ENCODE assay signal across 8 cellular contexts in the genomic region with DNA sequence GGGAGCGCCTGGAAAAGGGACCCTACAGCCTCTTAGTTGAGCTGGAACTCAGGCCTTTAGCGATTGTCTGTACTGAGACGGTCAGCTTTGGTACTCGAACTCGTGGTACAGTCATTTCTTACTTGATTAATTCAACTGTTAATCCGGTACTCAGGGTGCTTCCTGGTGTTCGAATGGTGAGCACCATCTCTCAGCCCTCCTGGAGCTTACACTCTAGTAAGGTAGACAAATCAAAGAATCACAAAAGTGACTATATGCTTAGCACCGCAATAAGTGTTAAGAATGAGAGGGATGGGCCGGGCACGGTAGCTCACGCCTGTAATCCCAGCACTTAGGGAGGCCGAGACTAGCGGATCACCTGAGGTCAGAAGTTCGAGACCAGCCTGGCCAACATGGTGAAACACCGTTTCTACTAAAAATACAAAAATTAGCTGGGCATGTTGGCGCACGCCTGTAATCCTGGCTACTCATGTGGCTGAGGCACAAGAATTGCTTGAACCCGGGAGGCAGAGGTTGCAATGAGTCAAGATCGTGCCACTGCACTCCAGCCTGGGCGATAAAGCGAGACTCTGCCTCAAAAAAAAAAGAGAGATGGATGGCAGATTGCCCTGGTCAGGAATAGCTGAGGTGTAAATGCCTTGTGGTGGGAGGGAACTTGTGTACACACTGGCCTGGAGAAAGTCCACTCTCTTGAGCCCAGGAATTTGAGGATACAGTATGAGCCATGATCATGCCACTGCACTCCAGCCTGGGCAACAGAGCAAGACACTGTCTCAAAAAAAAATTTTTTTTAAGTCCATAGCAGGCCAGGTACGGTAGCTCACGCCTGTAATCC. TPM values are rescaled to one million over a fixed set of nuclear protein-coding genes. Genes with fewer than 3 reads are reported as not detected.
DNase-seq lines count a peak whose midpoint lies in the region; ATAC-seq and TF ChIP-seq lines count a peak whose summit lies in the region.

No MANE protein-coding gene starts in this region.

- H3K9me2 ChIP-seq in OCI-LY7 (ENCODE audit: insufficient read depth, low read length), result no peaks in the 10 kb centered on the region

- ATAC-seq in HG03571 (IDR thresholded peaks at IDR 0.05; ENCODE audit: unreplicated experiment), result no peak

- H3K27me3 Mint-ChIP-seq in endothelial cell (ENCODE audit: unreplicated experiment), result peaks cover 9% of the 10 kb centered on the region
- H3K27me3 Mint-ChIP-seq in osteocyte (ENCODE audit: unreplicated experiment), result no peaks in the 10 kb centered on the region

- no peaks in the 10 kb centered on the region for H3K9me3 Mint-ChIP-seq in endothelial cell (ENCODE audit: unreplicated experiment)
- no peaks in the 10 kb centered on the region for H3K9me3 Mint-ChIP-seq in osteocyte (ENCODE audit: unreplicated experiment)

- H4K20me1 ChIP-seq in OCI-LY7 (ENCODE audit: insufficient read depth, low read length), result peaks cover 19% of the 10 kb centered on the region; the same call in 1 of the 2 replicates

- in situ Hi-C loops in KBM-7 (cut with MboI; ENCODE audit: low pct_unique_long_range_greater_than_20kb, low sequenced_read_pairs), result no loop called here

- POLR2A ChIA-PET in OCI-LY7 (lab: Charles Lee), result interaction anchor here (0.6 to 1.5 kb wide), 6 partner anchors 11 to 307 kb away, joined by 3 to 6 read pairs (median 4); partner anchors contain the start of gene CD74

- peak overlapping the region; percentile 76 for H3K4me2 ChIP-seq in OCI-LY7 (ENCODE audit: low read length)

- DNase-seq in OCI-LY7 (ENCODE audit: low spot score), result peak; percentile 57
- DNase-seq in endothelial cell (ENCODE audit: low spot score), result no peak
- DNase-seq in osteocyte (ENCODE audit: extremely low spot score, unreplicated experiment), result no peak
- no peak for DNase-seq in DMS153 (lab: John Stamatoyannopoulos, UW)
- DNase-seq in KBM-7, result no peak
- DNase-seq in NCI-H774 (lab: John Stamatoyannopoulos, UW), result no peak

- H3K36me3 ChIP-seq in OCI-LY7 (ENCODE audit: insufficient read depth, low read length), result peaks cover 45% of the 10 kb centered on the region

- peaks cover 20% of the 10 kb centered on the region for H3K4me1 Mint-ChIP-seq in endothelial cell (ENCODE audit: unreplicated experiment)
- H3K4me1 Mint-ChIP-seq in osteocyte (ENCODE audit: unreplicated experiment), result peaks cover 10% of the 10 kb centered on the region

- peaks cover 38% of the 10 kb centered on the region for H3K79me2 ChIP-seq in OCI-LY7 (ENCODE audit: insufficient read depth, low read depth, low read length)

- intact Hi-C loops in OCI-LY7 (cut with micrococcal nuclease; ENCODE audit: unreplicated experiment), result loop anchor here (5.0 kb wide), 1 partner anchor 344 kb away; the partner anchor contains the start of gene RBM22

- peak overlapping the region; percentile 66; the same call in 1 of the 2 replicates for H2AFZ ChIP-seq in OCI-LY7 (ENCODE audit: low read length)

- H3K27ac Mint-ChIP-seq in endothelial cell (ENCODE audit: unreplicated experiment) (no peak overlapping the region), osteocyte (ENCODE audit: unreplicated experiment) (peak overlapping the region; percentile 52)

- H3K4me3 Mint-ChIP-seq in endothelial cell (ENCODE audit: unreplicated experiment) (peak overlapping the region; percentile 94), osteocyte (ENCODE audit: unreplicated experiment) (peak overlapping the region; percentile 83)

- H3K4me3 ChIP-seq in GM08714 (ENCODE audit: low read length), result peak overlapping the region; percentile 76
- H3K4me3 ChIP-seq in OCI-LY7 (ENCODE audit: low read depth, low read length, poor library complexity, severe bottlenecking), result peak overlapping the region; percentile 93

- peak overlapping the region; percentile 54 for H3K27ac ChIP-seq in OCI-LY7 (ENCODE audit: low read depth, low read length, poor library complexity, severe bottlenecking)

- no peak for TF ChIP-seq CTCF in OCI-LY7 (conservative IDR thresholded peaks at IDR 0.05; ENCODE audit: low read length)
- TF ChIP-seq CTCF in endothelial cell (IDR thresholded peaks at IDR 0.05; ENCODE audit: unreplicated experiment), result no peak
- TF ChIP-seq CTCF in osteocyte (IDR thresholded peaks at IDR 0.05), result no peak

- BruUV-seq in OCI-LY7 (replicated peaks; lab: Mats Ljungman, UMichigan), result no TSS peak

- H3K4me1 ChIP-seq in OCI-LY7 (ENCODE audit: insufficient read depth, low read length, poor library complexity, severe bottlenecking), result peaks cover 38% of the 10 kb centered on the region

- no peaks in the 10 kb centered on the region for H3K9me3 ChIP-seq in OCI-LY7 (ENCODE audit: low read length)

- H3K36me3 Mint-ChIP-seq in endothelial cell (ENCODE audit: low read depth, unreplicated experiment) (peaks cover 21% of the 10 kb centered on the region), osteocyte (ENCODE audit: unreplicated experiment) (peaks cover 16% of the 10 kb centered on the region)

- CTCF ChIA-PET in OCI-LY7 (lab: Charles Lee; ENCODE audit: unreplicated experiment), result interaction anchor here (0.6 kb wide), 1 partner anchor 215 kb away, joined by 9 read pairs; no protein-coding TSS in a partner anchor

RNA-seq across cellular contexts. Expression of gene TCOF1, which starts 1.0 kb away (rescaled TPM):
- total RNA-seq in OCI-LY7 (2014; rRNA removed; shearing (Covaris generic)), result 61.3 and 62.9 TPM in 2 replicates
- total RNA-seq in OCI-LY7 (2022) (104 and 108 TPM in 2 replicates), endothelial cell (ENCODE audit: unreplicated experiment) (41.5 TPM), osteocyte (28.6 and 32.5 TPM in 2 replicates)

RNA-seq across cellular contexts. Expression of gene CD74, which starts 54.2 kb away (rescaled TPM):
- total RNA-seq in OCI-LY7 (2014; rRNA removed; shearing (Covaris generic)), result 2,446 and 3,686 TPM in 2 replicates
- total RNA-seq in OCI-LY7 (2022) (1,759 and 1,769 TPM in 2 replicates), endothelial cell (ENCODE audit: unreplicated experiment) (170 TPM), osteocyte (not detected in 2 replicates)

RNA-seq across cellular contexts. Expression of gene ARSI, which starts 55.8 kb away (rescaled TPM):
- not detected in 2 replicates for total RNA-seq in OCI-LY7 (2014; rRNA removed; shearing (Covaris generic))
- total RNA-seq in OCI-LY7 (2022) (not detected in 2 replicates), endothelial cell (ENCODE audit: unreplicated experiment) (3.8 TPM), osteocyte (0.51 and 0.81 TPM in 2 replicates)

Comparison
In these comparisons a context has a peak if more than half of its experiments do, and no peak if none do; other contexts are left out.
1. RNA of gene CD74, which starts 54.2 kb away (total RNA-seq): 1,759 to 3,686 TPM in OCI-LY7 and 170 TPM in endothelial cell (single experiment); not detected in osteocyte; every median in the first group is over 100 times any median in the second.